Comparison of ENCODE assay signal across 8 cellular contexts in genomic region chr15:58980351-58980939, GRCh38. TPM values are rescaled to one million over a fixed set of nuclear protein-coding genes. Genes with fewer than 3 reads are reported as not detected.
DNase-seq lines count a peak whose midpoint lies in the region; ATAC-seq and TF ChIP-seq lines count a peak whose summit lies in the region.

No MANE protein-coding gene starts in this region.

- peak; percentile 45 for TF ChIP-seq CTCF in fibroblast of villous mesenchyme (IDR thresholded peaks at IDR 0.05; ENCODE audit: insufficient read depth, low read depth, low read length)
- TF ChIP-seq CTCF in smooth muscle cell (IDR thresholded peaks at IDR 0.05; ENCODE audit: borderline replicate concordance, insufficient read depth, poor library complexity, severe bottlenecking), result peak; percentile 56

- H3K4me3 ChIP-seq in fibroblast of villous mesenchyme (ENCODE audit: low read depth, low read length) (no peak overlapping the region), smooth muscle cell (no peak overlapping the region)

- no peaks in the 10 kb centered on the region for H3K27me3 Mint-ChIP-seq in T-helper 17 cell

- H3K36me3 ChIP-seq in smooth muscle cell (ENCODE audit: low read depth), result no peaks in the 10 kb centered on the region

- H3F3A ChIP-seq in smooth muscle cell (ENCODE audit: low read depth), result no peaks in the 10 kb centered on the region

- no peaks in the 10 kb centered on the region for H4K20me1 ChIP-seq in smooth muscle cell (ENCODE audit: low read depth)

- peak overlapping the region; percentile 43 for H3K4me3 Mint-ChIP-seq in T-helper 17 cell

- no peak overlapping the region for H3K9ac ChIP-seq in smooth muscle cell (ENCODE audit: low read depth)

- H3K27me3 ChIP-seq in smooth muscle cell (ENCODE audit: low read depth), result peaks cover 8% of the 10 kb centered on the region

- no peak for ATAC-seq in T-helper 17 cell
- ATAC-seq in GM21619 (IDR thresholded peaks at IDR 0.05; ENCODE audit: unreplicated experiment), result no peak

- no peak overlapping the region for H3K4me2 ChIP-seq in smooth muscle cell

- H3K9me3 ChIP-seq in T-helper 17 cell (ENCODE audit: control insufficient read depth, low read length, poor library complexity, severe bottlenecking), result no peaks in the 10 kb centered on the region
- no peaks in the 10 kb centered on the region for H3K9me3 ChIP-seq in smooth muscle cell (replicated peaks; ENCODE audit: low read depth)

- H3K27ac Mint-ChIP-seq in T-helper 17 cell, result no peak overlapping the region

- no peak overlapping the region for H2AFZ ChIP-seq in smooth muscle cell (ENCODE audit: low read depth)

- DNase-seq in ELR (ENCODE audit: low read depth) (peak; percentile 61), LoVo (ENCODE audit: low spot score) (peak; percentile 67), T-helper 17 cell (no peak), fibroblast of villous mesenchyme (ENCODE audit: low read depth) (peak; percentile 61), smooth muscle cell (lab: John Stamatoyannopoulos, UW; ENCODE audit: unreplicated experiment) (no peak), activated gamma-delta T cell treated with Interleukin-2 at 50 U/mL for 16 hours (no peak)
- DNase-seq in stimulated activated CD4-positive, alpha-beta T cell treated with anti-CD3 and anti-CD28 coated beads, Interleukin-2, amount 100 ng/mL, for 48 hours, result no peak

- H3K79me2 ChIP-seq in smooth muscle cell (ENCODE audit: low read depth), result no peaks in the 10 kb centered on the region

- 16% methylated on average over 5 of the region's 5 CpGs for WGBS in smooth muscle cell (ENCODE audit: low lambda C conversion rate)

- H3K4me1 ChIP-seq in smooth muscle cell (ENCODE audit: low read depth), result no peaks in the 10 kb centered on the region

- H3K4me1 Mint-ChIP-seq in T-helper 17 cell, result peaks cover 24% of the 10 kb centered on the region

- H3K36me3 Mint-ChIP-seq in T-helper 17 cell (ENCODE audit: low read depth), result no peaks in the 10 kb centered on the region

- H3K27ac ChIP-seq in smooth muscle cell (ENCODE audit: low read depth), result no peak overlapping the region

RNA-seq across cellular contexts. Expression of gene RNF111, which starts 7.0 kb away (rescaled TPM):
- total RNA-seq in T-helper 17 cell (10 to 100 TPM; 41.3 to 41.8 TPM), fibroblast of villous mesenchyme (24.5 and 35.0 TPM in 2 replicates), smooth muscle cell (28.9 and 37.8 TPM in 2 replicates)
- polyA plus RNA-seq in smooth muscle cell, result 15.3 and 17.0 TPM in 2 replicates

RNA-seq across cellular contexts. Expression of gene SLTM, which starts 47.0 kb away (rescaled TPM):
- total RNA-seq in T-helper 17 cell (100 to 1,000 TPM; 174 to 209 TPM), fibroblast of villous mesenchyme (66.7 and 68.7 TPM in 2 replicates), smooth muscle cell (43.8 and 57.0 TPM in 2 replicates)
- 56.8 and 74.1 TPM in 2 replicates for polyA plus RNA-seq in smooth muscle cell

Comparison
In these comparisons a context has a peak if more than half of its experiments do, and no peak if none do; other contexts are left out.
1. DNase-seq: peak in ELR (single experiment), LoVo (single experiment) and fibroblast of villous mesenchyme (single experiment); none in T-helper 17 cell (0 of 3), smooth muscle cell (single experiment), stimulated activated CD4-positive, alpha-beta T cell treated with anti-CD3 and anti-CD28 coated beads, Interleukin-2, amount 100 ng/mL, for 48 hours (0 of 2) and activated gamma-delta T cell treated with Interleukin-2 at 50 U/mL for 16 hours (single experiment).